2 cellular contexts compared by ENCODE assay signal in genomic region chr11:129364143-129364654, GRCh38.
TF ChIP-seq lines count a peak whose summit lies in the region.

No MANE protein-coding gene starts in this region.

TF ChIP-seq in A549, 52 proteins besides CTCF, POLR2A, EP300 and RAD21 (continued from another document):
- TF ChIP-seq HMGXB4 (CRISPR knock-in tag; IDR thresholded peaks at IDR 0.05; ENCODE audit: borderline replicate concordance) (no peak), NPAS2 (CRISPR knock-in tag; IDR thresholded peaks at IDR 0.05; ENCODE audit: borderline replicate concordance) (no peak), MYC (IDR thresholded peaks at IDR 0.05; ENCODE audit: borderline replicate concordance, low read length) (peak; percentile 60; the same call in 1 of the 2 replicates), MAX (IDR thresholded peaks at IDR 0.05) (peak; percentile 86), JUNB (IDR thresholded peaks at IDR 0.05) (no peak), MAFK (IDR thresholded peaks at IDR 0.05; ENCODE audit: partially characterized antibody) (peak; percentile 29), GATA3 (IDR thresholded peaks at IDR 0.05; ENCODE audit: borderline replicate concordance) (no peak)

TF ChIP-seq in GM12878, 131 proteins besides CTCF, POLR2A, EP300 and RAD21 (continued from another document):
- TF ChIP-seq SMC3 (IDR thresholded peaks at IDR 0.05; ENCODE audit: borderline replicate concordance, low read length): peak; percentile 97
- peak; percentile 89 for TF ChIP-seq ZNF592 (IDR thresholded peaks at IDR 0.05)
- TF ChIP-seq RUNX3 (IDR thresholded peaks at IDR 0.05; ENCODE audit: low read length): peak; percentile 34; the same call in 1 of the 2 replicates
- no peak for TF ChIP-seq PAX5 (IDR thresholded peaks at IDR 0.05; ENCODE audit: borderline replicate concordance, low read depth, low read length)
- TF ChIP-seq CREB1 (IDR thresholded peaks at IDR 0.05; ENCODE audit: low read depth): peak; percentile 43; the same call in 1 of the 2 replicates
- no peak for TF ChIP-seq ATF7 (IDR thresholded peaks at IDR 0.05; ENCODE audit: low read depth)
- no peak for TF ChIP-seq BACH1 (IDR thresholded peaks at IDR 0.05; ENCODE audit: borderline replicate concordance)
- TF ChIP-seq IRF4 (IDR thresholded peaks at IDR 0.05; ENCODE audit: low read depth, low read length): 0 out of 2 replicates have a peak, but pooled peaks have one; percentile 49
- no peak for TF ChIP-seq HDGF (IDR thresholded peaks at IDR 0.05)
- no peak for TF ChIP-seq NFIC (IDR thresholded peaks at IDR 0.05; ENCODE audit: low read depth, low read length)
- TF ChIP-seq MYB (IDR thresholded peaks at IDR 0.05; ENCODE audit: borderline replicate concordance, low read depth, low read length): no peak
- TF ChIP-seq ZNF274 (IDR thresholded peaks at IDR 0.05; ENCODE audit: insufficient read depth, insufficient read length): no peak
- no peak for TF ChIP-seq STAT1 (conservative IDR thresholded peaks at IDR 0.05)
- peak; percentile 37; the same call in 1 of the 2 replicates for TF ChIP-seq HCFC1 (IDR thresholded peaks at IDR 0.05; ENCODE audit: low read length)
- peak; percentile 60; the same call in 1 of the 2 replicates for TF ChIP-seq ATF3 (IDR thresholded peaks at IDR 0.05; ENCODE audit: borderline replicate concordance, extremely low read depth, low read depth, low read length)
- TF ChIP-seq GABPA (IDR thresholded peaks at IDR 0.05; ENCODE audit: low read depth): no peak
- TF ChIP-seq TBL1XR1 (IDR thresholded peaks at IDR 0.05; ENCODE audit: low read depth, low read length): peak; percentile 57; the same call in 1 of the 2 replicates
- TF ChIP-seq RELA (IDR thresholded peaks at IDR 0.05; ENCODE audit: borderline replicate concordance, partially characterized antibody): peak; percentile 50
- TF ChIP-seq SMAD1 (IDR thresholded peaks at IDR 0.05; ENCODE audit: low read depth, partially characterized antibody): no peak
- TF ChIP-seq BCLAF1 (IDR thresholded peaks at IDR 0.05): no peak
- TF ChIP-seq BHLHE40 (IDR thresholded peaks at IDR 0.05; ENCODE audit: borderline replicate concordance in 1 of 2, low read depth in 2 of 2, low read length in 1 of 2): peak; percentile 5 to 53; a peak in 1 of 4 replicates
- TF ChIP-seq SMARCA5 (IDR thresholded peaks at IDR 0.05): peak; percentile 92
- 0 out of 2 replicates have a peak, but pooled peaks have one; percentile 33 for TF ChIP-seq LARP7 (IDR thresholded peaks at IDR 0.05)
- TF ChIP-seq POU2F2 (IDR thresholded peaks at IDR 0.05; ENCODE audit: borderline replicate concordance, low read depth, low read length): peak; percentile 54; the same call in 1 of the 3 replicates
- TF ChIP-seq YY1 (IDR thresholded peaks at IDR 0.05; ENCODE audit: low read depth, low read length): peak; percentile 85
- no peak for TF ChIP-seq USF1 (IDR thresholded peaks at IDR 0.05; ENCODE audit: borderline replicate concordance, extremely low read length, insufficient read depth, low read depth, low read length)
- 0 out of 2 replicates have a peak, but pooled peaks have one; percentile 48 for TF ChIP-seq ZNF207 (IDR thresholded peaks at IDR 0.05; ENCODE audit: borderline replicate concordance)
- TF ChIP-seq ZNF217 (IDR thresholded peaks at IDR 0.05): no peak
- no peak for TF ChIP-seq ATF2 (IDR thresholded peaks at IDR 0.05; ENCODE audit: low read length)
- peak; percentile 48; the same call in 1 of the 2 replicates for TF ChIP-seq FOXM1 (IDR thresholded peaks at IDR 0.05; ENCODE audit: low read depth, low read length)
- TF ChIP-seq CREM (IDR thresholded peaks at IDR 0.05; ENCODE audit: low read depth): peak; percentile 57; the same call in 1 of the 2 replicates
- TF ChIP-seq RFX5 (IDR thresholded peaks at IDR 0.05; ENCODE audit: low read depth, low read length): peak; percentile 59; the same call in 1 of the 2 replicates
